12 cellular contexts compared by ENCODE assay signal in the genomic region with DNA sequence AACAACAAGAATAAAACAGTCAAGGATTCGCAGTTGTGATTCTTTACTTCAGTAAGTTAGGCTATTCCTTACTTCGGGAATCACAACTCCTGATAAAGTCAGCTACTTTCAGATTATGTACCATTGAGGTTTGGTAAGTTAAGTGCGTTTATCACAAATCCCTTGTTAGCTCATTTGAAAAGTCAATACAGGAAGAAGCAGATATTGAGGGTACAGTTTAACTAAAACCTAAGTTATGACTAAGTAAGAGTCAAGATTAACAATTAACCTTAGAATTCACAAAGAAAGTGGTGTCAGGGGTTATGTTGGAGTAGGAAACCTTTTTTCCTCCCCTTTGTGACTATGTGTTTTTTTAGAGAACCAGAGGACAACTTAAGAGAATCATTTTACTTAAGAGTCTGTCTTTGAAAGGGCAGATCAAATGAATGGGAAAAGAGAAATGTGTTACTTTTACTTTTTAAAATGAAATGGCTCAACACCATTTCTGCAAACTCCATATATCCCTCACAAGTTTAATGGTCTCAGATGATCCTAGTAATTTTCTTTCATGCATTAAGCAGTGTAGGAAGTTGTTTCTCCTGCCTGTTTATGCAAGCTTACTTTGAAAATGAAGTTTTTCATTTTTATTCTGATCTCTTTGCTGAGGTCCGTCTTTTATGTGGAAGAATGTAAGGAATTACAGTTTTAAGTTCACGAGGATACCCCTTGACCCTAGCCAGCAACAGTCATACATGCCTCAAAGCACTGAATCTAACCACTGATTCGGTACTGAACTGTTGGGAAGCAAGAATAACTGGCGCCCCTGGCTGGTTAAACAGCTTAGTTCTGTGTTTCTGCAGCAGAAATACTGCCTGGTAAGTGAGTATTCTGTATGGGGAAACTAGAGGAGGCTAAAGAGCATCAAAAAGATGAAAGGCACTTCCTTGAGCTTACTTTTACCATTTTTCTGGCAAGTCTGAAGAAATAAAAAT.
DNase-seq lines count a peak whose midpoint lies in the region; ATAC-seq and TF ChIP-seq lines count a peak whose summit lies in the region.
"Had no signal": no experiment of that assay in that cellular context is flagged by ENCODE, and none has a peak within 500 bp of the region (broad histone marks: within the 10 kb centered on the region; RNA-seq: fewer than 3 reads in every experiment).

No MANE protein-coding gene starts in this region.

- H3K4me1 Mint-ChIP-seq in stimulated activated memory B cell treated with anti-CD40 and anti-IgM and Interleukin-4, amounts not matched to agents 10 μg/mL and 1 μg/mL and 100 μg/mL, for 72 hours = no peaks in the 10 kb centered on the region

- intact Hi-C loops in Right ventricle myocardium inferior (cut with DNase I) = loop anchor here (5.0 kb wide), 1 partner anchor 318 kb away; no protein-coding TSS in a partner anchor

- H3K27me3 ChIP-seq in AG04450 (ENCODE audit: control insufficient read depth, insufficient read depth, low read length) = no peaks in the 10 kb centered on the region
- H3K27me3 ChIP-seq: sigmoid colon had no signal

- peaks cover 9% of the 10 kb centered on the region for H3K27me3 Mint-ChIP-seq in stimulated activated memory B cell treated with anti-CD40 and anti-IgM and Interleukin-4, amounts not matched to agents 10 μg/mL and 1 μg/mL and 100 μg/mL, for 72 hours

- no peak overlapping the region for H3K4me3 ChIP-seq in AG04450 (ENCODE audit: low read depth, low read length)
- H3K4me3 ChIP-seq: left ventricle myocardium inferior, sigmoid colon had no signal

- POLR2A ChIA-PET in AG04450 (lab: Yijun Ruan, JAX) = no interaction called here

- no peaks in the 10 kb centered on the region for H3K36me3 Mint-ChIP-seq in stimulated activated memory B cell treated with anti-CD40 and anti-IgM and Interleukin-4, amounts not matched to agents 10 μg/mL and 1 μg/mL and 100 μg/mL, for 72 hours

- no peak overlapping the region for H3K27ac Mint-ChIP-seq in stimulated activated memory B cell treated with anti-CD40 and anti-IgM and Interleukin-4, amounts not matched to agents 10 μg/mL and 1 μg/mL and 100 μg/mL, for 72 hours

- no peaks in the 10 kb centered on the region for H3K9me3 ChIP-seq in AG04450 (ENCODE audit: control insufficient read depth, insufficient read depth, low read length)
- H3K9me3 ChIP-seq: left ventricle myocardium inferior, sigmoid colon had no signal

- TF ChIP-seq CTCF in AG04450 (IDR thresholded peaks at IDR 0.05; ENCODE audit: low read depth, low read length) = peak; percentile 49

- no peak overlapping the region for H3K27ac ChIP-seq in AG04450 (ENCODE audit: low read depth, low read length)
- H3K27ac ChIP-seq: left ventricle myocardium inferior, sigmoid colon had no signal

- CTCF ChIA-PET in AG04450 (lab: Charles Lee) = interaction anchor here (0.5 to 2.9 kb wide), 12 partner anchors 11 to 899 kb away, joined by 3 to 16 read pairs (median 5); a partner anchor contains a TSS

- H3K4me3 Mint-ChIP-seq in stimulated activated memory B cell treated with anti-CD40 and anti-IgM and Interleukin-4, amounts not matched to agents 10 μg/mL and 1 μg/mL and 100 μg/mL, for 72 hours = no peak overlapping the region

- no peaks in the 10 kb centered on the region for H3K9me3 Mint-ChIP-seq in stimulated activated memory B cell treated with anti-CD40 and anti-IgM and Interleukin-4, amounts not matched to agents 10 μg/mL and 1 μg/mL and 100 μg/mL, for 72 hours

- ATAC-seq in HG02678 (IDR thresholded peaks at IDR 0.05; ENCODE audit: unreplicated experiment) = peak; percentile 34
- peak; percentile 10 for ATAC-seq in left lobe of liver
- ATAC-seq in Right ventricle myocardium inferior = no peak
- no peak for ATAC-seq in HG03025 (IDR thresholded peaks at IDR 0.05; ENCODE audit: low FRiP score, unreplicated experiment)
- no peak for ATAC-seq in stimulated activated memory B cell treated with anti-CD40 and anti-IgM and Interleukin-4, amounts not matched to agents 10 μg/mL and 1 μg/mL and 100 μg/mL, for 72 hours

- DNase-seq in AG04450 (ENCODE audit: low read depth, low spot score) = peak; percentile 37
- peak; percentile 41 for DNase-seq in brain pericyte (ENCODE audit: low read depth, low spot score)
- DNase-seq in left lobe of liver (ENCODE audit: low spot score) = no peak
- DNase-seq in Right ventricle myocardium inferior (ENCODE audit: missing footprints) = no peak
- no peak for DNase-seq in A172 (ENCODE audit: low spot score)
- DNase-seq: C1 segment of cervical spinal cord, left ventricle myocardium inferior, NCI-H226, sigmoid colon had no signal

Comparison
In these comparisons a context has a peak if more than half of its experiments do, and no peak if none do; other contexts are left out.
1. DNase-seq: peak in AG04450 (single experiment) and brain pericyte (single experiment); none in left lobe of liver (single experiment), Right ventricle myocardium inferior (single experiment) and A172 (single experiment).
2. ATAC-seq: peak in HG02678 (single experiment) and left lobe of liver (single experiment); none in Right ventricle myocardium inferior (single experiment), HG03025 (single experiment) and stimulated activated memory B cell treated with anti-CD40 and anti-IgM and Interleukin-4, amounts not matched to agents 10 μg/mL and 1 μg/mL and 100 μg/mL, for 72 hours (single experiment).